Comparison of ENCODE assay signal across 10 cellular contexts in the genomic region with DNA sequence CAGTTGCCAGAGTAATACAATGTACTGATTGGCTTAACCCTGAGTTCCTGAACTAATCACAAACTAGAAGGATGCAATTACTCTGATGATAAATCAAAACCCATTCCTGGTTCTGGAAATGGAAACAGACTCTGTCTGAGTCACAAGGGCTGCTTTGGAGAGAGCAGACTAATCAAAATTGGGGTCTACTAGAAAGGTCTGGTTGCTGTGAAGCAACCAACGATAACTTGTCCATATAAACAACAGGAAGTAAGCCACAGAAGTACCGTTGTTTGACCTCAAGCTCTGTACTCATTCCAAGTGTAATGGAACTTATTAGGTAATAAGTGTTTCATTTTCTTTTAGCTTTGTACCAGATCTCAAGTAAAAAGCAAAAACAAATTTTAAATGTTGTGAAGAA. TPM values are rescaled to one million over a fixed set of nuclear protein-coding genes. Genes with fewer than 3 reads are reported as not detected.
DNase-seq lines count a peak whose midpoint lies in the region; ATAC-seq, FAIRE-seq and TF ChIP-seq lines count a peak whose summit lies in the region.
"Had no signal": no experiment of that assay in that cellular context is flagged by ENCODE, and none has a peak within 500 bp of the region (broad histone marks: within the 10 kb centered on the region; RNA-seq: fewer than 3 reads in every experiment).

No MANE protein-coding gene starts in this region.

- H3K27me3 ChIP-seq in OCI-LY3 (ENCODE audit: low read depth, low read length): no peaks in the 10 kb centered on the region
- H3K27me3 ChIP-seq in esophagus muscularis mucosa: no peaks in the 10 kb centered on the region
- H3K27me3 ChIP-seq in foreskin keratinocyte: no peaks in the 10 kb centered on the region
- no peaks in the 10 kb centered on the region for H3K27me3 ChIP-seq in tibial nerve
- H3K27me3 ChIP-seq: ascending aorta had no signal

- 53% methylated on average over 2 of the region's 2 CpGs for WGBS in esophagus muscularis mucosa
- 17 to 41% methylated on average over 2 of the region's 2 CpGs for WGBS in tibial nerve, 2 donors

- TF ChIP-seq EP300 in esophagus muscularis mucosa (IDR thresholded peaks at IDR 0.05): no peak
- TF ChIP-seq EP300 in tibial nerve (IDR thresholded peaks at IDR 0.05): peak in 1 of 2 donors; percentile 26

- intact Hi-C loops in esophagus muscularis mucosa (cut with DNase I): no loop called here

- peak overlapping the region; percentile 98 for H3K27ac ChIP-seq in OCI-LY3 (ENCODE audit: low read length)
- H3K27ac ChIP-seq in esophagus muscularis mucosa (replicated peaks in 1 of 4): no peak overlapping the region
- H3K27ac ChIP-seq in foreskin keratinocyte: no peak overlapping the region
- peak overlapping the region in 1 of 4 donors; percentile 36 for H3K27ac ChIP-seq in tibial nerve
- H3K27ac ChIP-seq: ascending aorta had no signal

- no peak for FAIRE-seq in GM12892 (lab: Jason Lieb, UNC)

- H3K36me3 ChIP-seq in OCI-LY3 (replicated peaks; ENCODE audit: low read depth, low read length) (peaks cover 76% of the 10 kb centered on the region), esophagus muscularis mucosa (peaks cover 0 to 51% (median 0%) of the 10 kb centered on the region in 4 donors), tibial nerve (no peaks in the 10 kb centered on the region)
- H3K36me3 ChIP-seq: ascending aorta had no signal

- no peaks in the 10 kb centered on the region for H4K20me1 ChIP-seq in OCI-LY3 (ENCODE audit: insufficient read depth, low read length)

- no peak overlapping the region for H2AFZ ChIP-seq in OCI-LY3 (ENCODE audit: low read depth, low read length)

- no peak overlapping the region for H3K4me2 ChIP-seq in OCI-LY3 (ENCODE audit: low read length)

- TF ChIP-seq CTCF in AG09309 (IDR thresholded peaks at IDR 0.05; ENCODE audit: control insufficient read depth, insufficient read depth, low read depth, low read length, missing control alignments) (no peak), OCI-LY3 (IDR thresholded peaks at IDR 0.05; ENCODE audit: low read depth, low read length) (no peak), esophagus muscularis mucosa (IDR thresholded peaks at IDR 0.05) (no peak), foreskin keratinocyte (conservative IDR thresholded peaks at IDR 0.05) (no peak), tibial nerve (IDR thresholded peaks at IDR 0.05) (no peak)

- no peak overlapping the region for H3K9ac ChIP-seq in OCI-LY3 (ENCODE audit: low read length)

- ATAC-seq in GM21723 (IDR thresholded peaks at IDR 0.05; ENCODE audit: unreplicated experiment) (peak; percentile 28), foreskin keratinocyte (no peak)

- no peak for TF ChIP-seq POLR2A in esophagus muscularis mucosa (IDR thresholded peaks at IDR 0.05; ENCODE audit: low read depth)
- no peak for TF ChIP-seq POLR2A in tibial nerve (IDR thresholded peaks at IDR 0.05)
- no peak for TF ChIP-seq POLR2A in GM12892 (IDR thresholded peaks at IDR 0.05; ENCODE audit: low read depth, low read length)

- H3K4me1 ChIP-seq in OCI-LY3 (ENCODE audit: low read length): peaks cover 53% of the 10 kb centered on the region
- H3K4me1 ChIP-seq in esophagus muscularis mucosa: peaks cover 14 to 22% (median 18%) of the 10 kb centered on the region in 4 donors
- H3K4me1 ChIP-seq in foreskin keratinocyte: no peaks in the 10 kb centered on the region
- peaks cover 0 to 27% (median 4%) of the 10 kb centered on the region in 4 donors for H3K4me1 ChIP-seq in tibial nerve

- H3K4me3 ChIP-seq in AG09309 (ENCODE audit: control insufficient read depth, low read depth, low read length) (no peak overlapping the region), OCI-LY3 (ENCODE audit: low read length) (no peak overlapping the region), esophagus muscularis mucosa (no peak overlapping the region), tibial nerve (no peak overlapping the region)
- H3K4me3 ChIP-seq: ascending aorta had no signal

- H3K9me3 ChIP-seq in OCI-LY3 (ENCODE audit: insufficient read depth, low read length): no peaks in the 10 kb centered on the region
- no peaks in the 10 kb centered on the region for H3K9me3 ChIP-seq in esophagus muscularis mucosa
- H3K9me3 ChIP-seq in tibial nerve: no peaks in the 10 kb centered on the region
- H3K9me3 ChIP-seq: ascending aorta had no signal

- peak; percentile 51 for DNase-seq in AG09309 (ENCODE audit: low read depth)
- DNase-seq in esophagus muscularis mucosa (ENCODE audit: extremely low spot score): peak; percentile 34
- no peak for DNase-seq in foreskin keratinocyte
- DNase-seq in tibial nerve (ENCODE audit: low spot score in 2 of 2): no peak
- no peak for DNase-seq in NCI-H2171 treated with DMSO at 0.1 percent for 48 hours (lab: John Stamatoyannopoulos, UW)
- DNase-seq in GM12892 (ENCODE audit: insufficient read length): no peak
- DNase-seq: NCI-H1105 treated with DMSO at 0.1 percent for 48 hours had no signal

- H3K79me2 ChIP-seq in OCI-LY3 (ENCODE audit: low read length): peaks cover 22% of the 10 kb centered on the region

RNA-seq across cellular contexts. Expression of gene RASGRP3, which starts 49.7 kb away (rescaled TPM):
- total RNA-seq in esophagus muscularis mucosa (10 to 100 TPM in 1 of 4 donors, 1 to 10 TPM in 3; 3.7 to 10.6 (median 6.7) TPM), foreskin keratinocyte (0.25 and 0.61 TPM in 2 replicates), tibial nerve (1 to 10 TPM; 2.4 to 5.4 (median 3.9) TPM)
- polyA plus RNA-seq in foreskin keratinocyte: 0.19 and 0.22 TPM in 2 replicates
- polyA plus RNA-seq in GM12892 (2012; ENCODE audit: missing spikeins): 158 TPM

Comparison
In these comparisons a context has a peak if more than half of its experiments do, and no peak if none do; other contexts are left out.
1. DNase-seq: peak in AG09309 (single experiment) and esophagus muscularis mucosa (single experiment); none in foreskin keratinocyte (0 of 2), tibial nerve (0 of 2), NCI-H2171 treated with DMSO at 0.1 percent for 48 hours (single experiment) and GM12892 (single experiment).